Comparison of ENCODE assay signal across 15 cellular contexts in genomic region chr2:73961823-73962615, GRCh38. TPM values are rescaled to one million over a fixed set of nuclear protein-coding genes. Genes with fewer than 3 reads are reported as not detected.
DNase-seq lines count a peak whose midpoint lies in the region; ATAC-seq and TF ChIP-seq lines count a peak whose summit lies in the region.
"Had no signal": no experiment of that assay in that cellular context is flagged by ENCODE, and none has a peak within 500 bp of the region (broad histone marks: within the 10 kb centered on the region; RNA-seq: fewer than 3 reads in every experiment).

No MANE protein-coding gene starts in this region.

- no peaks in the 10 kb centered on the region for H3K27me3 ChIP-seq in H9 (ENCODE audit: insufficient read depth, low read length)
- H3K27me3 ChIP-seq in mesendoderm (ENCODE audit: insufficient read depth, low read length, poor library complexity), result no peaks in the 10 kb centered on the region
- H3K27me3 ChIP-seq in SJCRH30, result no peaks in the 10 kb centered on the region

- intact Hi-C loops in Calu3 (cut with micrococcal nuclease; ENCODE audit: unreplicated experiment), result no loop called here

- H3K4me3 ChIP-seq in mesendoderm (ENCODE audit: low read length) (no peak overlapping the region), SJCRH30 (no peak overlapping the region)

- H3K27ac ChIP-seq in H9 (ENCODE audit: insufficient read length, low read depth, low read length) (no peak overlapping the region), mesendoderm (ENCODE audit: low read depth, low read length) (no peak overlapping the region), SJCRH30 (no peak overlapping the region)
- H3K27ac ChIP-seq: HL-60 had no signal

- H3K9me3 ChIP-seq in H9 (ENCODE audit: control insufficient read depth, low read depth, low read length), result no peaks in the 10 kb centered on the region
- H3K9me3 ChIP-seq in SJCRH30 (replicated peaks), result no peaks in the 10 kb centered on the region; the same call in 1 of the 2 replicates

- POLR2A ChIA-PET in WTC11 (lab: Charles Lee), result no interaction called here

- ATAC-seq in WTC11 (peak; percentile 58), GM19395 (IDR thresholded peaks at IDR 0.05; ENCODE audit: unreplicated experiment) (no peak)
- no peak for ATAC-seq in natural killer cell treated with Interleukin-12 subunit alpha and Interleukin-12 subunit beta and Interleukin-15 and Interleukin-18, amount 100 ng/mL, for 72 hours

- H3K23me2 ChIP-seq in H9 (ENCODE audit: insufficient read length, low read depth, low read length, poor library complexity, severe bottlenecking), result no peaks in the 10 kb centered on the region

- H3K79me2 ChIP-seq in H9 (ENCODE audit: insufficient read depth, low read length), result no peaks in the 10 kb centered on the region
- H3K79me2 ChIP-seq in mesendoderm (ENCODE audit: control insufficient read depth, insufficient read depth, low read length), result no peaks in the 10 kb centered on the region

- H3K14ac ChIP-seq in H9 (ENCODE audit: insufficient read depth, low read length), result no peak overlapping the region

- no CpG with 5 or more reads among the region's 12 CpGs for WGBS in H9 (ENCODE audit: extremely low coverage, insufficient read length, low lambda C conversion rate)
- no CpG with 5 or more reads among the region's 12 CpGs for WGBS in mesendoderm (ENCODE audit: extremely low coverage, insufficient coverage, low lambda C conversion rate)

- H3K79me1 ChIP-seq in H9 (ENCODE audit: insufficient read depth, low read depth, low read length, poor library complexity, severe bottlenecking) (no peaks in the 10 kb centered on the region), mesendoderm (ENCODE audit: low read length) (no peaks in the 10 kb centered on the region)

- H3K4me3 Mint-ChIP-seq in Calu3 (ENCODE audit: low read depth, unreplicated experiment) (no peak overlapping the region), H9 (no peak overlapping the region), WTC11 (no peak overlapping the region)
- no peak overlapping the region for H3K4me3 Mint-ChIP-seq in natural killer cell treated with Interleukin-12 subunit alpha and Interleukin-12 subunit beta and Interleukin-15 and Interleukin-18, amount 100 ng/mL, for 72 hours
- H3K4me3 Mint-ChIP-seq: CD4-positive, CD25-positive, alpha-beta regulatory T cell had no signal

- H4K8ac ChIP-seq in H9 (replicated peaks; ENCODE audit: insufficient read length, low read depth, low read length) (no peak overlapping the region), mesendoderm (ENCODE audit: low read depth, low read length) (no peak overlapping the region)

- no peak overlapping the region for H3T11ph ChIP-seq in H9 (ENCODE audit: low read length)

- no peak overlapping the region for H2BK12ac ChIP-seq in H9 (ENCODE audit: insufficient read length, low read depth, low read length)

- H3K36me3 ChIP-seq in mesendoderm (ENCODE audit: control insufficient read depth, insufficient read depth, low read length), result peaks cover 2% of the 10 kb centered on the region
- peaks cover 28% of the 10 kb centered on the region for H3K36me3 ChIP-seq in SJCRH30

- H4K5ac ChIP-seq in H9 (ENCODE audit: insufficient read length, low read depth, low read length) (no peak overlapping the region), mesendoderm (ENCODE audit: low read length) (no peak overlapping the region)

- H2BK120ac ChIP-seq in H9 (ENCODE audit: low read depth, low read length, poor library complexity, severe bottlenecking), result no peak overlapping the region
- H2BK120ac ChIP-seq in mesendoderm (ENCODE audit: low read depth, low read length), result no peak overlapping the region

- no peak overlapping the region for H3K4ac ChIP-seq in H9 (ENCODE audit: low read depth, low read length)
- no peak overlapping the region for H3K4ac ChIP-seq in mesendoderm (ENCODE audit: low read depth, low read length)

- no peaks in the 10 kb centered on the region for H3K27me3 Mint-ChIP-seq in Calu3 (ENCODE audit: unreplicated experiment)
- H3K27me3 Mint-ChIP-seq in H9 (ENCODE audit: low read depth), result peaks cover 11% of the 10 kb centered on the region; the same call in 1 of the 2 replicates
- peaks cover 5% of the 10 kb centered on the region for H3K27me3 Mint-ChIP-seq in WTC11 (ENCODE audit: low read depth)
- H3K27me3 Mint-ChIP-seq in natural killer cell treated with Interleukin-12 subunit alpha and Interleukin-12 subunit beta and Interleukin-15 and Interleukin-18, amount 100 ng/mL, for 72 hours, result no peaks in the 10 kb centered on the region
- H3K27me3 Mint-ChIP-seq: CD4-positive, CD25-positive, alpha-beta regulatory T cell had no signal

- TF ChIP-seq CTCF in Calu3 (IDR thresholded peaks at IDR 0.05; ENCODE audit: unreplicated experiment) (no peak), H9 (conservative IDR thresholded peaks at IDR 0.05) (peak; percentile 43; the same call in 2 of the 3 replicates), WTC11 (IDR thresholded peaks at IDR 0.05) (no peak)

- H3K23ac ChIP-seq in H9 (ENCODE audit: insufficient read length, low read depth, low read length) (no peak overlapping the region), mesendoderm (ENCODE audit: low read length) (no peak overlapping the region)

- H2BK20ac ChIP-seq in H9 (ENCODE audit: low read depth, low read length, poor library complexity, severe bottlenecking), result no peak overlapping the region

- H3K36me3 Mint-ChIP-seq in Calu3 (ENCODE audit: insufficient read depth, unreplicated experiment) (peaks cover 47% of the 10 kb centered on the region), H9 (ENCODE audit: insufficient read depth in 1 of 3, low read depth in 3 of 3) (peaks cover 15 to 26% (median 24%) of the 10 kb centered on the region in 3 experiments; a peak in 6 of 7 replicates), WTC11 (peaks cover 24% of the 10 kb centered on the region)
- peaks cover 22% of the 10 kb centered on the region for H3K36me3 Mint-ChIP-seq in natural killer cell treated with Interleukin-12 subunit alpha and Interleukin-12 subunit beta and Interleukin-15 and Interleukin-18, amount 100 ng/mL, for 72 hours

- H4K20me1 ChIP-seq in H9 (ENCODE audit: control insufficient read depth, insufficient read depth, insufficient read length), result no peaks in the 10 kb centered on the region

- H3K4me1 ChIP-seq in H9 (ENCODE audit: insufficient read depth, low read length) (no peaks in the 10 kb centered on the region), mesendoderm (ENCODE audit: control insufficient read depth, low read depth, low read length) (no peaks in the 10 kb centered on the region), SJCRH30 (peaks cover 5% of the 10 kb centered on the region; the same call in 1 of the 2 replicates)

- H3K18ac ChIP-seq in H9 (ENCODE audit: insufficient read length, low read depth, low read length) (no peak overlapping the region), mesendoderm (ENCODE audit: low read length) (no peak overlapping the region)

- H2BK5ac ChIP-seq in H9 (ENCODE audit: insufficient read length, low read length) (no peak overlapping the region), mesendoderm (ENCODE audit: low read length) (no peak overlapping the region)

- H4K91ac ChIP-seq in H9 (ENCODE audit: insufficient read length, low read depth, low read length), result no peak overlapping the region

- no peaks in the 10 kb centered on the region for H3K4me1 Mint-ChIP-seq in Calu3 (ENCODE audit: low read depth, unreplicated experiment)
- H3K4me1 Mint-ChIP-seq in H9, result no peaks in the 10 kb centered on the region
- no peaks in the 10 kb centered on the region for H3K4me1 Mint-ChIP-seq in WTC11
- peaks cover 26 to 28% of the 10 kb centered on the region in 2 donors for H3K4me1 Mint-ChIP-seq in natural killer cell treated with Interleukin-12 subunit alpha and Interleukin-12 subunit beta and Interleukin-15 and Interleukin-18, amount 100 ng/mL, for 72 hours (ENCODE audit: low read depth in 2 of 2)

- no peak overlapping the region for H2AK5ac ChIP-seq in H9 (ENCODE audit: insufficient read length, low read length)
- no peak overlapping the region for H2AK5ac ChIP-seq in mesendoderm (ENCODE audit: low read length)

- H3K9me3 Mint-ChIP-seq in Calu3 (ENCODE audit: low read depth, unreplicated experiment) (no peaks in the 10 kb centered on the region), H9 (no peaks in the 10 kb centered on the region), WTC11 (peaks cover 8% of the 10 kb centered on the region)
- peaks cover 3% of the 10 kb centered on the region for H3K9me3 Mint-ChIP-seq in natural killer cell treated with Interleukin-12 subunit alpha and Interleukin-12 subunit beta and Interleukin-15 and Interleukin-18, amount 100 ng/mL, for 72 hours

- H3K56ac ChIP-seq in H9 (ENCODE audit: insufficient read length, low read depth, low read length) (no peak overlapping the region), mesendoderm (ENCODE audit: low read length) (no peak overlapping the region)

- CTCF ChIA-PET in Calu3 (lab: Charles Lee), result no interaction called here
- CTCF ChIA-PET in WTC11 (lab: Charles Lee), result interaction anchor here (0.7 kb wide), 3 partner anchors 42 to 145 kb away, joined by 3 to 4 read pairs (median 4); no protein-coding TSS in a partner anchor

- DNase-seq in Calu3 (no peak), H9 (no peak), WTC11 (ENCODE audit: low spot score) (no peak), mesendoderm (peak; percentile 11), SJCRH30 (no peak)
- DNase-seq in natural killer cell treated with Interleukin-12 subunit alpha and Interleukin-12 subunit beta and Interleukin-15 and Interleukin-18, amount 100 ng/mL, for 72 hours (ENCODE audit: low spot score), result no peak
- DNase-seq: CD4-positive, CD25-positive, alpha-beta regulatory T cell; DMS79; NCI-H1436; NCI-H2029; NCI-H2171 treated with DMSO at 0.1 percent for 48 hours; NCI-H446 treated with DMSO at 0.1 percent for 48 hours; NCI-H748 treated with DMSO at 0.1 percent for 48 hours had no signal

- H3K9ac ChIP-seq in H9 (ENCODE audit: extremely low read depth, insufficient read length, low read length) (no peak overlapping the region), mesendoderm (ENCODE audit: low read length) (no peak overlapping the region)

- H3K27ac Mint-ChIP-seq in Calu3 (ENCODE audit: unreplicated experiment), result no peak overlapping the region
- H3K27ac Mint-ChIP-seq in H9, result no peak overlapping the region
- H3K27ac Mint-ChIP-seq in WTC11, result no peak overlapping the region
- no peak overlapping the region for H3K27ac Mint-ChIP-seq in natural killer cell treated with Interleukin-12 subunit alpha and Interleukin-12 subunit beta and Interleukin-15 and Interleukin-18, amount 100 ng/mL, for 72 hours

- H2BK15ac ChIP-seq in H9 (ENCODE audit: low read depth, low read length) (no peak overlapping the region), mesendoderm (replicated peaks; ENCODE audit: low read depth) (no peak overlapping the region)

- BruUV-seq in Calu3 (replicated peaks; lab: Mats Ljungman, UMichigan), result TSS peak; percentile 11

- no peak overlapping the region for H2AFZ ChIP-seq in H9 (ENCODE audit: low read length)

- H3K4me2 ChIP-seq in H9 (ENCODE audit: insufficient read depth, insufficient read length, low read length), result no peak overlapping the region
- no peak overlapping the region for H3K4me2 ChIP-seq in mesendoderm (ENCODE audit: low read length)

RNA-seq across cellular contexts. Expression of gene TET3, which starts 22.7 kb away (rescaled TPM):
- total RNA-seq in Calu3 (2022), result 23.3 and 24.4 TPM in 2 replicates
- 21.8 and 24.7 TPM in 2 replicates for total RNA-seq in H9 (2021)
- 16.4 to 19.3 TPM (median 18.2 TPM) in 3 replicates for total RNA-seq in WTC11 (2021)
- polyA plus RNA-seq in mesendoderm (2013, experiment 1 of 2), result 7.5 TPM
- polyA plus RNA-seq in mesendoderm (2013, experiment 2 of 2), result 6.9 TPM
- 13.6 and 16.3 TPM in 2 replicates for total RNA-seq in SJCRH30 (2014; rRNA removed; shearing (Covaris generic))
- 10 to 100 TPM; 29.3 to 70.3 TPM for total RNA-seq in natural killer cell treated with Interleukin-12 subunit alpha and Interleukin-12 subunit beta and Interleukin-15 and Interleukin-18, amount 100 ng/mL, for 72 hours

RNA-seq across cellular contexts. Expression of gene DGUOK, which starts 35.3 kb away (rescaled TPM):
- total RNA-seq in Calu3 (2022) (78.6 and 82.8 TPM in 2 replicates), H9 (2021) (95.0 and 98.5 TPM in 2 replicates), WTC11 (2021) (105 to 106 TPM (median 106 TPM) in 3 replicates)
- polyA plus RNA-seq in mesendoderm (2013, experiment 1 of 2), result 137 TPM
- polyA plus RNA-seq in mesendoderm (2013, experiment 2 of 2), result 137 TPM
- total RNA-seq in SJCRH30 (2014; rRNA removed; shearing (Covaris generic)), result 100 and 105 TPM in 2 replicates
- 10 to 100 TPM; 87.1 to 92.6 TPM for total RNA-seq in natural killer cell treated with Interleukin-12 subunit alpha and Interleukin-12 subunit beta and Interleukin-15 and Interleukin-18, amount 100 ng/mL, for 72 hours
